ENCODE assay signal across 1 cellular context in genomic region chr13:42071667-42072419, GRCh38.
TF ChIP-seq lines count a peak whose summit lies in the region.

No MANE protein-coding gene starts in this region.

TF ChIP-seq in HEK293, 187 proteins besides CTCF, POLR2A, EP300 and RAD21 (continued from another document):
- TF ChIP-seq ZNF654 (tag by site-specific recombination; IDR thresholded peaks at IDR 0.05; ENCODE audit: low read depth) (no peak), KLF8 (tag by site-specific recombination; IDR thresholded peaks at IDR 0.05) (0 out of 2 replicates have a peak, but pooled peaks have one; percentile 24), ZNF184 (tag by site-specific recombination; IDR thresholded peaks at IDR 0.05) (0 out of 2 replicates have a peak, but pooled peaks have one; percentile 26), ZNF548 (tag by site-specific recombination; IDR thresholded peaks at IDR 0.05) (no peak), ZNF2 (tag by site-specific recombination; IDR thresholded peaks at IDR 0.05) (peak; percentile 73), ZNF18 (tag by site-specific recombination; IDR thresholded peaks at IDR 0.05) (0 out of 2 replicates have a peak, but pooled peaks have one; percentile 31), ZNF211 (tag by site-specific recombination; IDR thresholded peaks at IDR 0.05; ENCODE audit: low read depth) (no peak), ZEB2 (tag by site-specific recombination; IDR thresholded peaks at IDR 0.05) (peak; percentile 91), TRIM28 (IDR thresholded peaks at IDR 0.05; ENCODE audit: borderline replicate concordance, low read length) (no peak), ZFP69B (tag by site-specific recombination; IDR thresholded peaks at IDR 0.05) (peak; percentile 35; the same call in 1 of the 2 replicates), ZNF398 (tag by site-specific recombination; IDR thresholded peaks at IDR 0.05) (no peak), MEIS1 (CRISPR knock-in tag; IDR thresholded peaks at IDR 0.05; ENCODE audit: borderline replicate concordance) (no peak), ZBTB17 (tag by site-specific recombination; IDR thresholded peaks at IDR 0.05) (peak; percentile 57; the same call in 1 of the 2 replicates), ZNF138 (tag by site-specific recombination; IDR thresholded peaks at IDR 0.05; ENCODE audit: borderline replicate concordance) (no peak), ZFP37 (tag by site-specific recombination; IDR thresholded peaks at IDR 0.05) (no peak), ZNF658 (tag by site-specific recombination; IDR thresholded peaks at IDR 0.05) (no peak), ZNF561 (tag by site-specific recombination; IDR thresholded peaks at IDR 0.05; ENCODE audit: borderline replicate concordance) (no peak), AEBP2 (tag by site-specific recombination; IDR thresholded peaks at IDR 0.05; ENCODE audit: borderline replicate concordance) (no peak), ZNF266 (tag by site-specific recombination; IDR thresholded peaks at IDR 0.05; ENCODE audit: low read depth) (no peak), ATF2 (tag by site-specific recombination; IDR thresholded peaks at IDR 0.05; ENCODE audit: low read depth) (peak; percentile 67), ZNF544 (tag by site-specific recombination; IDR thresholded peaks at IDR 0.05) (no peak), FEZF1 (tag by site-specific recombination; IDR thresholded peaks at IDR 0.05) (peak; percentile 61; the same call in 1 of the 2 replicates), ZBTB7A (tag by site-specific recombination; IDR thresholded peaks at IDR 0.05; ENCODE audit: low read depth) (no peak), ZBTB10 (tag by site-specific recombination; IDR thresholded peaks at IDR 0.05) (no peak), ZFHX2 (tag by site-specific recombination; conservative IDR thresholded peaks at IDR 0.05) (no peak)
- TF ChIP-seq, protein P1, sequence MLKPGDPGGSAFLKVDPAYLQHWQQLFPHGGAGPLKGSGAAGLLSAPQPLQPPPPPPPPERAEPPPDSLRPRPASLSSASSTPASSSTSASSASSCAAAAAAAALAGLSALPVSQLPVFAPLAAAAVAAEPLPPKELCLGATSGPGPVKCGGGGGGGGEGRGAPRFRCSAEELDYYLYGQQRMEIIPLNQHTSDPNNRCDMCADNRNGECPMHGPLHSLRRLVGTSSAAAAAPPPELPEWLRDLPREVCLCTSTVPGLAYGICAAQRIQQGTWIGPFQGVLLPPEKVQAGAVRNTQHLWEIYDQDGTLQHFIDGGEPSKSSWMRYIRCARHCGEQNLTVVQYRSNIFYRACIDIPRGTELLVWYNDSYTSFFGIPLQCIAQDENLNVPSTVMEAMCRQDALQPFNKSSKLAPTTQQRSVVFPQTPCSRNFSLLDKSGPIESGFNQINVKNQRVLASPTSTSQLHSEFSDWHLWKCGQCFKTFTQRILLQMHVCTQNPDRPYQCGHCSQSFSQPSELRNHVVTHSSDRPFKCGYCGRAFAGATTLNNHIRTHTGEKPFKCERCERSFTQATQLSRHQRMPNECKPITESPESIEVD (tag by site-specific recombination; IDR thresholded peaks at IDR 0.05) = peak; percentile 84
- TF ChIP-seq, protein P2, sequence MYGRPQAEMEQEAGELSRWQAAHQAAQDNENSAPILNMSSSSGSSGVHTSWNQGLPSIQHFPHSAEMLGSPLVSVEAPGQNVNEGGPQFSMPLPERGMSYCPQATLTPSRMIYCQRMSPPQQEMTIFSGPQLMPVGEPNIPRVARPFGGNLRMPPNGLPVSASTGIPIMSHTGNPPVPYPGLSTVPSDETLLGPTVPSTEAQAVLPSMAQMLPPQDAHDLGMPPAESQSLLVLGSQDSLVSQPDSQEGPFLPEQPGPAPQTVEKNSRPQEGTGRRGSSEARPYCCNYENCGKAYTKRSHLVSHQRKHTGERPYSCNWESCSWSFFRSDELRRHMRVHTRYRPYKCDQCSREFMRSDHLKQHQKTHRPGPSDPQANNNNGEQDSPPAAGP (tag by site-specific recombination; IDR thresholded peaks at IDR 0.05) = no peak
